In the genomic region with DNA sequence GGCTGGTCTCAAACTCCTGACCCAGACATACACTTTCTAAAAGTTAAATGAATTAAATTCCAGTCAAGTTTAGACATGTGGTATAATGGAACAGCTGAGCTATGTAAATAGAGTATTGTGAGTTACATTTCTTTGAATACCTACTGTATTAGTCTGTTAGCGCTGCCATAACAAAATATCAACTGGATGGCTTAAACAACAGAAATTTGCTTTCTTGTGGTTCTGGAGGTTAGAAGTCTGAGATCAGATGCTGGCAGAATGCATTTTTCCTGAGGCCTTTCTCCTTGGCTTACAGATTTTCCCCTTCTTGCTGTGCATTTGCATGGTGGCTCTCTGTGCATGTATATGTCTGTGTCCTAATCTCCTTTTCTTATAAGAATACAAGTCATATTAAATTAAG, we compare ENCODE assay signal across 18 cellular contexts.
A peak's percentile ranks its signal among the peaks of the same experiment; 100 is the strongest.
DNase-seq lines count a peak whose midpoint lies in the region; ATAC-seq and TF ChIP-seq lines count a peak whose summit lies in the region.
"Had no signal": no experiment of that assay in that cellular context is flagged by ENCODE, and none has a peak within 500 bp of the region (broad histone marks: within the 10 kb centered on the region; RNA-seq: fewer than 3 reads in every experiment).

No MANE protein-coding gene starts in this region.

- no peak overlapping the region for H3K23ac ChIP-seq in trophoblast cell (ENCODE audit: low read length)

- no peak overlapping the region for H3K27ac ChIP-seq in PC-3 (ENCODE audit: low read length)
- H3K27ac ChIP-seq in foreskin keratinocyte, result peak overlapping the region; percentile 11
- no peak overlapping the region for H3K27ac ChIP-seq in trophoblast cell (ENCODE audit: low read depth, low read length)
- H3K27ac ChIP-seq: KMS-11 had no signal

- no peaks in the 10 kb centered on the region for H3F3A ChIP-seq in PC-3 (ENCODE audit: low read length, unreplicated experiment)

- no peak overlapping the region for H4K91ac ChIP-seq in trophoblast cell (ENCODE audit: low read depth, low read length)

- no peak overlapping the region for H2BK12ac ChIP-seq in trophoblast cell (ENCODE audit: low read length)

- H3K9ac ChIP-seq in PC-3 (ENCODE audit: low read length), result no peak overlapping the region
- no peak overlapping the region for H3K9ac ChIP-seq in trophoblast cell (ENCODE audit: low read length)
- H3K9ac ChIP-seq: KMS-11 had no signal

- H2BK120ac ChIP-seq in trophoblast cell (ENCODE audit: insufficient read depth, low read length, poor library complexity), result no peak overlapping the region

- no peak overlapping the region for H3K14ac ChIP-seq in trophoblast cell (ENCODE audit: low read length)

- TF ChIP-seq CTCF in PC-3 (conservative IDR thresholded peaks at IDR 0.05; ENCODE audit: low read depth, low read length), result no peak
- TF ChIP-seq CTCF in foreskin keratinocyte (conservative IDR thresholded peaks at IDR 0.05), result no peak

- no peak overlapping the region for H2BK5ac ChIP-seq in trophoblast cell (ENCODE audit: low read depth, low read length, poor library complexity)

- POLR2A ChIA-PET in PC-3 (lab: Charles Lee; ENCODE audit: unreplicated experiment), result no interaction called here

- no peaks in the 10 kb centered on the region for H3K9me2 ChIP-seq in PC-3 (replicated peaks; ENCODE audit: low read length)

- no peak overlapping the region for H4K12ac ChIP-seq in trophoblast cell (ENCODE audit: low read depth, low read length)

- intact Hi-C loops in PC-3 (cut with micrococcal nuclease), result no loop called here

- no peak overlapping the region for H3K4me3 ChIP-seq in PC-3 (ENCODE audit: low read length)
- no peak overlapping the region for H3K4me3 ChIP-seq in trophoblast cell (ENCODE audit: low read depth, low read length)

- no peaks in the 10 kb centered on the region for H3K36me3 ChIP-seq in PC-3 (ENCODE audit: low read depth, low read length)
- H3K36me3 ChIP-seq in trophoblast cell (ENCODE audit: control insufficient read depth in 1 of 2, insufficient read depth in 2 of 2, low read length in 2 of 2), result no peaks in the 10 kb centered on the region

- H2AFZ ChIP-seq in PC-3 (ENCODE audit: low read length) (no peak overlapping the region), trophoblast cell (ENCODE audit: insufficient read depth, low read length, poor library complexity) (no peak overlapping the region)

- H2AK5ac ChIP-seq in trophoblast cell (ENCODE audit: low read length), result no peak overlapping the region

- H3K18ac ChIP-seq in trophoblast cell (ENCODE audit: low read length), result no peak overlapping the region

- ATAC-seq in PC-3, result no peak
- no peak for ATAC-seq in foreskin keratinocyte
- ATAC-seq in GM18502 (IDR thresholded peaks at IDR 0.05; ENCODE audit: poor library complexity, unreplicated experiment), result no peak
- ATAC-seq: HCT116 had no signal

- H3K27me3 ChIP-seq in PC-3 (ENCODE audit: low read length), result no peaks in the 10 kb centered on the region
- H3K27me3 ChIP-seq in foreskin keratinocyte, result no peaks in the 10 kb centered on the region
- no peaks in the 10 kb centered on the region for H3K27me3 ChIP-seq in trophoblast cell (ENCODE audit: insufficient read depth, low read length)

- H3K79me2 ChIP-seq in PC-3 (ENCODE audit: low read length) (no peaks in the 10 kb centered on the region), trophoblast cell (ENCODE audit: control insufficient read depth, insufficient read depth, low read length, poor library complexity) (no peaks in the 10 kb centered on the region)

- peaks cover 26% of the 10 kb centered on the region for H3K4me1 ChIP-seq in PC-3 (ENCODE audit: insufficient read depth, low read length)
- peaks cover 34% of the 10 kb centered on the region for H3K4me1 ChIP-seq in foreskin keratinocyte
- H3K4me1 ChIP-seq in trophoblast cell (ENCODE audit: control insufficient read depth in 1 of 2, insufficient read depth in 2 of 2, low read length in 2 of 2), result peaks cover 0 to 6% of the 10 kb centered on the region in 2 experiments

- no TSS peak for BruUV-seq in PC-3 (replicated peaks; lab: Mats Ljungman, UMichigan)

- H3K4me2 ChIP-seq in PC-3 (ENCODE audit: low read length), result no peak overlapping the region
- no peak overlapping the region for H3K4me2 ChIP-seq in trophoblast cell (ENCODE audit: low read length)
- H3K4me2 ChIP-seq: KMS-11 had no signal

- DNase-seq in PC-3 (peak; percentile 17), astrocyte of the hippocampus (ENCODE audit: low read depth, low spot score) (peak; percentile 34), foreskin keratinocyte (peak; percentile 64 to 81), trophoblast cell (peak; percentile 75 to 90), AML-193 (lab: John Stamatoyannopoulos, UW) (no peak), H4 (ENCODE audit: low spot score) (no peak), SKM-1 (lab: John Stamatoyannopoulos, UW; ENCODE audit: unreplicated experiment) (no peak)
- DNase-seq: NCI-H1048, NCI-H1417, NCI-H1694, NCI-H2029 treated with DMSO at 0.1 percent for 48 hours, NCI-H2227 treated with DMSO at 0.1 percent for 48 hours, NCI-H526 treated with DMSO at 0.1 percent for 48 hours, RPMI8226, SHP77 had no signal

- no CpG with 5 or more reads among the region's 1 CpG for WGBS in trophoblast cell (ENCODE audit: extremely low coverage, insufficient coverage, insufficient read length)

- H3K79me1 ChIP-seq in trophoblast cell (ENCODE audit: low read length), result peaks cover 2% of the 10 kb centered on the region

- H4K20me1 ChIP-seq in PC-3 (ENCODE audit: low read length), result no peaks in the 10 kb centered on the region

- no peaks in the 10 kb centered on the region for H3K9me3 ChIP-seq in PC-3 (ENCODE audit: low read length)
- peaks cover 2% of the 10 kb centered on the region for H3K9me3 ChIP-seq in trophoblast cell (ENCODE audit: insufficient read depth, low read depth, low read length)

- H4K8ac ChIP-seq in trophoblast cell (ENCODE audit: low read depth, low read length), result no peak overlapping the region

- CTCF ChIA-PET in PC-3 (lab: Charles Lee), result no interaction called here

- H3K4ac ChIP-seq in trophoblast cell (ENCODE audit: low read depth, low read length), result no peak overlapping the region

Comparison
In these comparisons a context has a peak if more than half of its experiments do, and no peak if none do; other contexts are left out.
1. DNase-seq: peak in PC-3 (single experiment), astrocyte of the hippocampus (single experiment), foreskin keratinocyte (2 of 2) and trophoblast cell (2 of 2); none in AML-193 (0 of 2), H4 (single experiment) and SKM-1 (single experiment).